ENCODE assay signal across 8 cellular contexts in genomic region chr6:106194949-106195919, GRCh38.
DNase-seq lines count a peak whose midpoint lies in the region; ATAC-seq and TF ChIP-seq lines count a peak whose summit lies in the region.

No MANE protein-coding gene starts in this region.

- peak overlapping the region; percentile 24 for H2BK5ac ChIP-seq in IMR-90 (ENCODE audit: low read depth, low read length, poor library complexity, severe bottlenecking)

- no peak overlapping the region for H2BK15ac ChIP-seq in IMR-90 (ENCODE audit: low read depth, low read length)

- no peak overlapping the region for H3K23ac ChIP-seq in IMR-90 (ENCODE audit: low read depth, low read length)

- no peaks in the 10 kb centered on the region for H3K36me3 ChIP-seq in IMR-90 (ENCODE audit: control insufficient read depth, insufficient read depth, low read length)

- intact Hi-C loops in IMR-90 (cut with micrococcal nuclease) (no loop called here), natural killer cell (cut with micrococcal nuclease) (loop anchor here (1.0 to 5.0 kb wide), 6 partner anchors 32 to 548 kb away; no protein-coding TSS in a partner anchor)

- H4K20me1 ChIP-seq in IMR-90 (ENCODE audit: insufficient read depth, low read length), result no peaks in the 10 kb centered on the region

- peaks cover 0 to 2% of the 10 kb centered on the region in 2 donors for H3K9me3 Mint-ChIP-seq in natural killer cell

- peak overlapping the region; percentile 92 to 95 for H3K27ac Mint-ChIP-seq in natural killer cell

- H3K27me3 ChIP-seq in IMR-90 (ENCODE audit: control insufficient read depth, insufficient read depth, low read length), result no peaks in the 10 kb centered on the region

- H3K9me3 ChIP-seq in IMR-90 (ENCODE audit: control insufficient read depth, insufficient read depth, low read length), result no peaks in the 10 kb centered on the region

- H4K91ac ChIP-seq in IMR-90 (ENCODE audit: insufficient read depth, low read depth, low read length), result 0 out of 2 replicates have a peak overlapping the region, but pooled peaks have one; percentile 26

- peak overlapping the region; percentile 74; the same call in 1 of the 2 replicates for H3K18ac ChIP-seq in IMR-90 (ENCODE audit: low read depth, low read length)

- WGBS in IMR-90 (ENCODE audit: extremely low coverage in 2 of 2, insufficient read length in 1 of 2), 2 experiments, result no CpG with 5 or more reads among the region's 7 CpGs

- no peak overlapping the region for H2AK9ac ChIP-seq in IMR-90 (replicated peaks; ENCODE audit: low read depth, low read length, poor library complexity)

- TF ChIP-seq CTCF in IMR-90 (conservative IDR thresholded peaks at IDR 0.05; ENCODE audit: low read depth, low read length) (no peak), astrocyte of the spinal cord (IDR thresholded peaks at IDR 0.05; ENCODE audit: low read depth, low read length) (no peak), natural killer cell (IDR thresholded peaks at IDR 0.05) (no peak)

- no peak overlapping the region for H2AFZ ChIP-seq in IMR-90 (replicated peaks; ENCODE audit: low read length, poor library complexity)

- peaks cover 50 to 53% of the 10 kb centered on the region in 2 donors for H3K4me1 Mint-ChIP-seq in natural killer cell

- ATAC-seq in GM19395 (IDR thresholded peaks at IDR 0.05; ENCODE audit: unreplicated experiment), result peak; percentile 61
- no peak for ATAC-seq in IMR-90 (ENCODE audit: low read depth)
- peak; percentile 72 to 82 (median 73) for ATAC-seq in natural killer cell
- ATAC-seq in HG03571 (IDR thresholded peaks at IDR 0.05; ENCODE audit: unreplicated experiment), result no peak
- ATAC-seq in HG03135 (IDR thresholded peaks at IDR 0.05; ENCODE audit: unreplicated experiment), result no peak

- H3K79me1 ChIP-seq in IMR-90 (ENCODE audit: low read depth in 1 of 2, low read length in 2 of 2), result peaks cover 4 to 15% of the 10 kb centered on the region in 2 experiments; a peak in 1 of 4 replicates

- no peak overlapping the region; the same call in 1 of the 2 replicates for H2AK5ac ChIP-seq in IMR-90 (ENCODE audit: low read depth, low read length)

- peak overlapping the region; percentile 81 for H3K4me3 Mint-ChIP-seq in natural killer cell

- H3K4me2 ChIP-seq in IMR-90 (ENCODE audit: low read depth, low read length), result no peak overlapping the region

- H3K36me3 Mint-ChIP-seq in natural killer cell, result no peaks in the 10 kb centered on the region

- no peak for TF ChIP-seq POLR2A in IMR-90 (IDR thresholded peaks at IDR 0.05; ENCODE audit: low read depth, low read length)

- H3K4me1 ChIP-seq in IMR-90 (ENCODE audit: control insufficient read depth, insufficient read depth, low read length), result peaks cover 4% of the 10 kb centered on the region; the same call in 1 of the 2 replicates

- H3K14ac ChIP-seq in IMR-90 (replicated peaks; ENCODE audit: low read depth, low read length), result peak overlapping the region; percentile 84

- H3K27ac ChIP-seq in IMR-90 (ENCODE audit: insufficient read depth, low read length), result no peak overlapping the region

- H3K27me3 Mint-ChIP-seq in natural killer cell (ENCODE audit: low read depth in 2 of 2), result no peaks in the 10 kb centered on the region

- CTCF ChIA-PET in IMR-90 (lab: Yijun Ruan, JAX), result no interaction called here

- no peak overlapping the region for H3K4me3 ChIP-seq in IMR-90 (ENCODE audit: insufficient read depth, low read depth, low read length)
- H3K4me3 ChIP-seq in astrocyte of the spinal cord (ENCODE audit: low read depth, low read length), result no peak overlapping the region

- no peak overlapping the region; the same call in 1 of the 2 replicates for H3K9ac ChIP-seq in IMR-90 (ENCODE audit: low read depth, low read length)

- POLR2A ChIA-PET in IMR-90 (lab: Charles Lee; ENCODE audit: unreplicated experiment), result no interaction called here

- peak overlapping the region; percentile 10 to 54; a peak in 1 of 4 replicates for H4K8ac ChIP-seq in IMR-90 (ENCODE audit: low read depth in 2 of 2, low read length in 2 of 2)

- DNase-seq in IMR-90 (peak; percentile 68), astrocyte of the spinal cord (ENCODE audit: low read depth, low spot score) (peak; percentile 52), natural killer cell (no peak), nucleus accumbens (lab: John Stamatoyannopoulos, UW) (no peak), NCI-H446 treated with DMSO at 0.1 percent for 48 hours (lab: John Stamatoyannopoulos, UW) (no peak)

- H3K56ac ChIP-seq in IMR-90 (ENCODE audit: extremely low read depth, insufficient read depth, low read length), result no peak overlapping the region

- 0 out of 2 replicates have a peak overlapping the region, but pooled peaks have one; percentile 36 for H2BK20ac ChIP-seq in IMR-90 (ENCODE audit: low read depth, low read length)

- no peak overlapping the region; the same call in 1 of the 2 replicates for H4K5ac ChIP-seq in IMR-90 (ENCODE audit: low read depth, low read length)

- TF ChIP-seq RAD21 in IMR-90 (IDR thresholded peaks at IDR 0.05; ENCODE audit: low read length), result no peak

- dilution Hi-C loops in IMR-90 (cut with HindIII; ENCODE audit: low sequenced_read_pairs, unreplicated experiment), result no loop called here

- no TSS peak for BruUV-seq in IMR-90 (replicated peaks; lab: Mats Ljungman, UMichigan)

- in situ Hi-C loops in IMR-90 (cut with MboI; ENCODE audit: low sequenced_read_pairs), result no loop called here
- in situ Hi-C loops in astrocyte of the spinal cord (cut with HindIII; ENCODE audit: low sequenced_read_pairs), result no loop called here

- no peaks in the 10 kb centered on the region; the same call in 1 of the 2 replicates for H3K9me1 ChIP-seq in IMR-90 (ENCODE audit: insufficient read depth, low read length)

- H3K4ac ChIP-seq in IMR-90 (ENCODE audit: low read depth, low read length), result 0 out of 2 replicates have a peak overlapping the region, but pooled peaks have one; percentile 17

- H2BK120ac ChIP-seq in IMR-90 (ENCODE audit: low read depth, low read length), result peak overlapping the region; percentile 28; the same call in 1 of the 2 replicates

TF ChIP-seq in IMR-90, 13 proteins besides CTCF, POLR2A, EP300 and RAD21:
- TF ChIP-seq BHLHE40 (IDR thresholded peaks at IDR 0.05; ENCODE audit: low read depth, low read length) (no peak), SMC3 (IDR thresholded peaks at IDR 0.05; ENCODE audit: low read depth, low read length) (no peak), CEBPB (IDR thresholded peaks at IDR 0.05; ENCODE audit: low read depth, low read length) (peak; percentile 68; the same call in 1 of the 2 replicates), FOS (IDR thresholded peaks at IDR 0.05; ENCODE audit: low read depth, low read length) (no peak)
- TF ChIP-seq, protein P1, sequence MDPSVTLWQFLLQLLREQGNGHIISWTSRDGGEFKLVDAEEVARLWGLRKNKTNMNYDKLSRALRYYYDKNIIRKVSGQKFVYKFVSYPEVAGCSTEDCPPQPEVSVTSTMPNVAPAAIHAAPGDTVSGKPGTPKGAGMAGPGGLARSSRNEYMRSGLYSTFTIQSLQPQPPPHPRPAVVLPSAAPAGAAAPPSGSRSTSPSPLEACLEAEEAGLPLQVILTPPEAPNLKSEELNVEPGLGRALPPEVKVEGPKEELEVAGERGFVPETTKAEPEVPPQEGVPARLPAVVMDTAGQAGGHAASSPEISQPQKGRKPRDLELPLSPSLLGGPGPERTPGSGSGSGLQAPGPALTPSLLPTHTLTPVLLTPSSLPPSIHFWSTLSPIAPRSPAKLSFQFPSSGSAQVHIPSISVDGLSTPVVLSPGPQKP (IDR thresholded peaks at IDR 0.05; ENCODE audit: borderline replicate concordance, low read depth, low read length), result no peak

Comparison
In these comparisons a context has a peak if more than half of its experiments do, and no peak if none do; other contexts are left out.
1. ATAC-seq: peak in GM19395 (single experiment) and natural killer cell (3 of 3); none in IMR-90 (single experiment), HG03571 (single experiment) and HG03135 (single experiment).
2. DNase-seq: peak in IMR-90 (single experiment) and astrocyte of the spinal cord (single experiment); none in natural killer cell (single experiment), nucleus accumbens (0 of 56) and NCI-H446 treated with DMSO at 0.1 percent for 48 hours (single experiment).